ENCODE assay signal across 14 cellular contexts in genomic region chr1:41503507-41504125, GRCh38. TPM values are rescaled to one million over a fixed set of nuclear protein-coding genes. Genes with fewer than 3 reads are reported as not detected.
DNase-seq lines count a peak whose midpoint lies in the region; ATAC-seq, FAIRE-seq and TF ChIP-seq lines count a peak whose summit lies in the region.
"Had no signal": no experiment of that assay in that cellular context is flagged by ENCODE, and none has a peak within 500 bp of the region (broad histone marks: within the 10 kb centered on the region; RNA-seq: fewer than 3 reads in every experiment).

No MANE protein-coding gene starts in this region.

- no peaks in the 10 kb centered on the region for H3K9me3 Mint-ChIP-seq in T-helper 1 cell treated with Interleukin-12 subunit alpha and Interleukin-12 subunit beta and Interleukin-4 antibody, amounts not matched to agents 30 μg/mL and 1 μg/mL, for 36 hours
- H3K9me3 Mint-ChIP-seq in progenitor cell of endocrine pancreas (ENCODE audit: low read depth): no peaks in the 10 kb centered on the region
- H3K9me3 Mint-ChIP-seq: activated naive CD8-positive, alpha-beta T cell treated with anti-CD3 and anti-CD28 coated beads, Interleukin-2, amount 50 U/mL, for 24 hours had no signal

- no peak overlapping the region for H2BK15ac ChIP-seq in H1 (ENCODE audit: low read length)

- POLR2A ChIA-PET in H1 (lab: Charles Lee; ENCODE audit: partially characterized antibody): interaction anchor here (1.9 kb wide), 1 partner anchor 10 kb away, joined by 6 read pairs; no protein-coding TSS in a partner anchor

- WGBS in H1 (ENCODE audit: extremely low coverage in 1 of 2, insufficient coverage in 1 of 2, insufficient read length in 1 of 2, insufficient replicate concordance in 2 of 2, low coverage in 1 of 2, low lambda C conversion rate in 2 of 2, missing lambda C conversion rate in 1 of 2), 2 experiments: 86% methylated on average over 11 of the region's 11 CpGs; no CpG with 5 or more reads in 1 of the 2 experiments

- H3K36me3 ChIP-seq in H1 (ENCODE audit: control insufficient read depth in 2 of 4, insufficient read depth in 4 of 4, low read length in 3 of 4): no peaks in the 10 kb centered on the region; a peak in 1 of 8 replicates
- H3K36me3 ChIP-seq: thyroid gland had no signal

- no peak for TF ChIP-seq POLR2A in H1 (IDR thresholded peaks at IDR 0.05; ENCODE audit: control extremely low read depth in 1 of 2, low read depth in 2 of 2, low read length in 2 of 2)

- no peak overlapping the region for H3K9ac ChIP-seq in H1 (replicated peaks in 1 of 4; ENCODE audit: extremely low read depth in 1 of 4, low read depth in 3 of 4, low read length in 3 of 4)

- H3K56ac ChIP-seq in H1 (replicated peaks; ENCODE audit: insufficient read length, low read depth, low read length): no peak overlapping the region

- H3K4me1 ChIP-seq in H1 (replicated peaks in 1 of 4; ENCODE audit: control insufficient read depth in 3 of 4, insufficient read depth in 4 of 4, low read length in 3 of 4): peaks cover 0 to 4% (median 0%) of the 10 kb centered on the region in 4 experiments; a peak in 2 of 7 replicates

- H3K27me3 Mint-ChIP-seq in T-helper 1 cell treated with Interleukin-12 subunit alpha and Interleukin-12 subunit beta and Interleukin-4 antibody, amounts not matched to agents 30 μg/mL and 1 μg/mL, for 36 hours (ENCODE audit: low read depth): no peaks in the 10 kb centered on the region
- H3K27me3 Mint-ChIP-seq in progenitor cell of endocrine pancreas: peaks cover 22% of the 10 kb centered on the region
- H3K27me3 Mint-ChIP-seq: activated naive CD8-positive, alpha-beta T cell treated with anti-CD3 and anti-CD28 coated beads, Interleukin-2, amount 50 U/mL, for 24 hours had no signal

- H3K9me3 ChIP-seq in H1 (ENCODE audit: insufficient read depth in 2 of 2, low read depth in 1 of 2, low read length in 1 of 2): no peaks in the 10 kb centered on the region
- H3K9me3 ChIP-seq: A549, thyroid gland had no signal

- H3K79me2 ChIP-seq in H1 (ENCODE audit: control insufficient read depth in 1 of 2, insufficient read depth in 2 of 2, low read length in 2 of 2): no peaks in the 10 kb centered on the region

- no peak overlapping the region for H3K4me2 ChIP-seq in H1 (ENCODE audit: insufficient read depth in 1 of 2, low read depth in 2 of 2, low read length in 2 of 2)
- H3K4me2 ChIP-seq: A549 had no signal

- H3K36me3 Mint-ChIP-seq in T-helper 1 cell treated with Interleukin-12 subunit alpha and Interleukin-12 subunit beta and Interleukin-4 antibody, amounts not matched to agents 30 μg/mL and 1 μg/mL, for 36 hours (ENCODE audit: low read depth): peaks cover 2% of the 10 kb centered on the region
- no peaks in the 10 kb centered on the region for H3K36me3 Mint-ChIP-seq in progenitor cell of endocrine pancreas (ENCODE audit: insufficient read depth)

- H2BK120ac ChIP-seq in H1 (replicated peaks; ENCODE audit: low read depth, low read length): no peak overlapping the region

- 0 out of 2 replicates have a peak, but pooled peaks cover 2% of the 10 kb centered on the region for H3K23me2 ChIP-seq in H1 (ENCODE audit: low read depth, low read length)

- H3K23ac ChIP-seq in H1 (ENCODE audit: insufficient read length): no peak overlapping the region

- FAIRE-seq in H1 (lab: Jason Lieb, UNC): no peak
- FAIRE-seq: A549 had no signal

- DNase-seq in T-helper 1 cell (no peak), NCI-H526 treated with DMSO at 0.1 percent for 48 hours (lab: John Stamatoyannopoulos, UW) (peak; percentile 26), H1 (ENCODE audit: low read depth in 1 of 2, low spot score in 2 of 2) (no peak), progenitor cell of endocrine pancreas (ENCODE audit: low spot score, unreplicated experiment) (no peak), KG1 (lab: John Stamatoyannopoulos, UW) (no peak)
- DNase-seq: activated naive CD8-positive, alpha-beta T cell treated with anti-CD3 and anti-CD28 coated beads, Interleukin-2, amount 50 U/mL, for 24 hours; effector CD8-positive, alpha-beta T cell had no signal

- 0 out of 2 replicates have a peak overlapping the region, but pooled peaks have one; percentile 48 for H2BK20ac ChIP-seq in H1 (ENCODE audit: low read length)

- H3K27me3 ChIP-seq in H1 (replicated peaks in 1 of 4; ENCODE audit: control insufficient read depth in 3 of 4, extremely low read depth in 1 of 4, insufficient read depth in 3 of 4, low read length in 3 of 4): peaks cover 0 to 3% (median 0%) of the 10 kb centered on the region in 4 experiments; a peak in 1 of 7 replicates
- H3K27me3 ChIP-seq: thyroid gland had no signal

- H2AFZ ChIP-seq in H1 (ENCODE audit: low read length): no peak overlapping the region

- TF ChIP-seq RAD21 in H1 (IDR thresholded peaks at IDR 0.05 in 1 of 2, conservative IDR thresholded peaks at IDR 0.05 in 1 of 2; ENCODE audit: low read depth in 2 of 2, low read length in 2 of 2): no peak

- H2AK5ac ChIP-seq in H1 (ENCODE audit: low read depth, low read length): no peak overlapping the region

- peaks cover 13% of the 10 kb centered on the region for H3K4me1 Mint-ChIP-seq in T-helper 1 cell treated with Interleukin-12 subunit alpha and Interleukin-12 subunit beta and Interleukin-4 antibody, amounts not matched to agents 30 μg/mL and 1 μg/mL, for 36 hours (ENCODE audit: low read depth)
- no peaks in the 10 kb centered on the region for H3K4me1 Mint-ChIP-seq in progenitor cell of endocrine pancreas (ENCODE audit: low read depth)

- no peak overlapping the region for H3K4me3 Mint-ChIP-seq in T-helper 1 cell treated with Interleukin-12 subunit alpha and Interleukin-12 subunit beta and Interleukin-4 antibody, amounts not matched to agents 30 μg/mL and 1 μg/mL, for 36 hours
- H3K4me3 Mint-ChIP-seq in progenitor cell of endocrine pancreas (ENCODE audit: low read depth): no peak overlapping the region
- H3K4me3 Mint-ChIP-seq: activated naive CD8-positive, alpha-beta T cell treated with anti-CD3 and anti-CD28 coated beads, Interleukin-2, amount 50 U/mL, for 24 hours had no signal

- H4K91ac ChIP-seq in H1 (replicated peaks; ENCODE audit: insufficient read length, low read length): no peak overlapping the region

- no peak overlapping the region for H3K14ac ChIP-seq in H1 (ENCODE audit: insufficient read length)

- no peak overlapping the region for H4K8ac ChIP-seq in H1 (ENCODE audit: extremely low read depth, insufficient read depth, low read length)

- no peaks in the 10 kb centered on the region for H4K20me1 ChIP-seq in H1 (replicated peaks in 1 of 2; ENCODE audit: control insufficient read depth in 1 of 2, insufficient read depth in 2 of 2, low read length in 2 of 2)

- peak overlapping the region; percentile 32 for H3K4ac ChIP-seq in H1 (replicated peaks; ENCODE audit: insufficient read length, low read depth, low read length)

- H3K27ac ChIP-seq in H1 (ENCODE audit: low read depth, low read length): no peak overlapping the region
- H3K27ac ChIP-seq: A549 had no signal

- H3K4me3 ChIP-seq in H1 (ENCODE audit: extremely low read depth in 1 of 4, insufficient read depth in 2 of 4, low read depth in 3 of 4, low read length in 4 of 4): no peak overlapping the region
- H3K4me3 ChIP-seq: A549, thyroid gland had no signal

- no peak overlapping the region for H2BK12ac ChIP-seq in H1 (ENCODE audit: low read depth, low read length)

- H3K18ac ChIP-seq in H1 (ENCODE audit: extremely low read depth, low read length): no peak overlapping the region

- ATAC-seq in GM19023 (IDR thresholded peaks at IDR 0.05; ENCODE audit: unreplicated experiment) (no peak), HG03039 (IDR thresholded peaks at IDR 0.05; ENCODE audit: unreplicated experiment) (no peak)
- ATAC-seq: activated naive CD8-positive, alpha-beta T cell treated with anti-CD3 and anti-CD28 coated beads, Interleukin-2, amount 50 U/mL, for 24 hours; sciatic nerve had no signal

- no peaks in the 10 kb centered on the region for H3K79me1 ChIP-seq in H1 (ENCODE audit: low read depth, low read length)

- CTCF ChIA-PET in H1 (lab: Charles Lee; ENCODE audit: partially characterized antibody): interaction anchor here (0.9 to 7.5 kb wide), 4 partner anchors 10 to 20 kb away, joined by 3 to 85 read pairs (median 6); partner anchors contain the start of gene EDN2

- TF ChIP-seq EP300 in H1 (IDR thresholded peaks at IDR 0.05; ENCODE audit: borderline replicate concordance in 1 of 2, low read depth in 2 of 2, low read length in 2 of 2): no peak

- TF ChIP-seq CTCF in H1 (IDR thresholded peaks at IDR 0.05; ENCODE audit: control extremely low read depth in 1 of 3, insufficient read depth in 1 of 3, low read depth in 1 of 3, low read length in 3 of 3): peak in 2 of 3 experiments; percentile 8 to 27; a peak in 2 of 4 replicates
- TF ChIP-seq CTCF in progenitor cell of endocrine pancreas (IDR thresholded peaks at IDR 0.05; ENCODE audit: unreplicated experiment): peak; percentile 20

- no peak overlapping the region for H2BK5ac ChIP-seq in H1 (ENCODE audit: low read depth, low read length)

- H3K27ac Mint-ChIP-seq in T-helper 1 cell treated with Interleukin-12 subunit alpha and Interleukin-12 subunit beta and Interleukin-4 antibody, amounts not matched to agents 30 μg/mL and 1 μg/mL, for 36 hours: peak overlapping the region; percentile 31
- H3K27ac Mint-ChIP-seq in progenitor cell of endocrine pancreas: peak overlapping the region; percentile 83

- no peak overlapping the region for H4K5ac ChIP-seq in H1 (ENCODE audit: insufficient read length, low read depth, low read length)

TF ChIP-seq in H1, 55 proteins besides CTCF, POLR2A, EP300 and RAD21 (continues in another document):
- TF ChIP-seq SRF (IDR thresholded peaks at IDR 0.05; ENCODE audit: low read depth, low read length) (no peak), BRCA1 (IDR thresholded peaks at IDR 0.05; ENCODE audit: low read depth, low read length) (no peak), FOSL1 (IDR thresholded peaks at IDR 0.05; ENCODE audit: insufficient read depth, low read depth, low read length) (no peak), GTF2F1 (IDR thresholded peaks at IDR 0.05; ENCODE audit: borderline replicate concordance, low read depth, low read length) (no peak)

RNA-seq across cellular contexts. Expression of gene EDN2, which starts 19.1 kb away (rescaled TPM):
- total RNA-seq in H1 (2021; fragmentation: NEBNext Ultra II Directional; extraction: Animal tissue kit (Norgen Biotek cat#: 25700)): 0.39 TPM in 1 of 2 replicates, not detected in the other
- polyA plus RNA-seq in H1 (2011; rRNA removed): 0.32 and 0.39 TPM in 2 replicates
- polyA plus RNA-seq in H1 (2011; cell fraction: cytosol; rRNA removed): 0.26 TPM
- 0.58 TPM for polyA plus RNA-seq in H1 (2011; cell fraction: nucleus; rRNA removed)
- polyA plus RNA-seq in H1 (2012, experiment 1 of 2): not detected in 4 replicates
- polyA plus RNA-seq in H1 (2012, experiment 2 of 2): 1.3 TPM
- polyA plus RNA-seq in H1 (2013, experiment 1 of 2): 0.16 TPM
- 0.17 TPM for polyA plus RNA-seq in H1 (2013, experiment 2 of 2)
- not detected in 2 replicates for polyA minus RNA-seq in H1 (2011; rRNA and poly(A)+ RNA removed)
- polyA minus RNA-seq in H1 (2011; cell fraction: cytosol; rRNA and poly(A)+ RNA removed): not detected
- 0.50 TPM for polyA minus RNA-seq in H1 (2011; cell fraction: nucleus; rRNA and poly(A)+ RNA removed)
- not detected in 2 replicates for total RNA-seq in progenitor cell of endocrine pancreas
- total RNA-seq: mononuclear cell, sciatic nerve, thyroid gland had no signal
